ENCODE assay signal across 8 cellular contexts in the genomic region with DNA sequence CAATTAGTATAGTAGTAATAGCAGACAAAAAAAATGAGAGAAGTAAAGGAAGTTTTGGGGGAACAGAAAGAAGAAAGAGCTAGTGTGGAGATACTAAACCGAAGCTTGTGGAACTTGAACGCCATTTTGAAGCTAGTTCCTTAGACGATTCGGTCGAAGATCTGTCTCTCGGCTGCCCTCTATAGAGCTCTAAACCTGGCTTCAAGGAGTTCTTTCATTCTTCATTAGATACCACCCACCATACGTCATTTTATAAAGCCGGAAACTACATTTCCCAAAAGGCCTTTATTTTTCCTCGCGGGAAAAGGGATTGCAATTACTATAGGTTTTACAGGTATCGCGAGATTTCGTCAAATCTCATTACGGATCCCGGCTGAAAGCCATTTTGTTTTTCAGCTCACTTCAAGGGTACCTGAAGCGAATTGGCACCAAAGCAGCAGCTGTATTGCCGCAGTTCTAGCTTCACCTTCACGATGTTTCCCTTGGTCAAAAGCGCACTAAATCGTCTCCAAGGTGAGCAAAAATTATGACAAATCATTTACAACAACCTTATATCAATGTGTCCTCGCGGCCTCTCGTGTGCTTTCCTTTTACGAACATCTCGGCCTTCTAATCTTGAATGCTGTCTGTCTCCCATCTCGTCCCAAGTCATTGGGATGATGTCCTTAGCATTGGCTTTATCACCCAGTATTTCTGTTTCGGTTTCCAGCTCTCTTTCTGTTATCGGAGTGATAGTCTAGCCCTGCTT. TPM values are rescaled to one million over a fixed set of nuclear protein-coding genes. Genes with fewer than 3 reads are reported as not detected.
DNase-seq lines count a peak whose midpoint lies in the region; ATAC-seq and TF ChIP-seq lines count a peak whose summit lies in the region.

A gene with protein sequence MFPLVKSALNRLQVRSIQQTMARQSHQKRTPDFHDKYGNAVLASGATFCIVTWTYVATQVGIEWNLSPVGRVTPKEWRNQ (plus strand): TSS at position 388 of the 748 bp plus-strand sequence. CDS start 86 bp downstream, at position 474.

- DNase-seq in AG20443 (ENCODE audit: low spot score) (peak; percentile 66), NCI-H2196 treated with DMSO at 0.1 percent for 48 hours (lab: John Stamatoyannopoulos, UW; ENCODE audit: unreplicated experiment) (peak; percentile 88), immature natural killer cell (peak; percentile 85 to 90 (median 88)), smooth muscle cell (lab: John Stamatoyannopoulos, UW; ENCODE audit: unreplicated experiment) (peak; percentile 1)
- peak; percentile 18 to 77 for DNase-seq in central memory CD8-positive, alpha-beta T cell (ENCODE audit: low spot score in 2 of 2)

- peak within 1 kb of the TSS; percentile 75 for H2AFZ ChIP-seq in smooth muscle cell (ENCODE audit: low read depth)

- peaks cover 33% of the 10 kb centered on the region for H3K79me2 ChIP-seq in smooth muscle cell (ENCODE audit: low read depth)

- peaks cover 5% of the 10 kb centered on the region for H3K4me1 ChIP-seq in smooth muscle cell (ENCODE audit: low read depth)

- H3K4me1 Mint-ChIP-seq in central memory CD8-positive, alpha-beta T cell = peaks cover 23% of the 10 kb centered on the region
- peaks cover 29 to 42% of the 10 kb centered on the region in 2 donors for H3K4me1 Mint-ChIP-seq in immature natural killer cell

- 46% methylated on average over 28 of the region's 28 CpGs for WGBS in smooth muscle cell (ENCODE audit: low lambda C conversion rate)

- no peaks in the 10 kb centered on the region for H3K9me3 ChIP-seq in smooth muscle cell (replicated peaks; ENCODE audit: low read depth)

- H3K36me3 Mint-ChIP-seq in central memory CD8-positive, alpha-beta T cell (ENCODE audit: insufficient read depth) = peaks cover 36% of the 10 kb centered on the region
- peaks cover 0 to 8% (median 4%) of the 10 kb centered on the region in 3 donors for H3K36me3 Mint-ChIP-seq in immature natural killer cell

- no peaks in the 10 kb centered on the region for H3K9me3 Mint-ChIP-seq in central memory CD8-positive, alpha-beta T cell
- no peaks in the 10 kb centered on the region for H3K9me3 Mint-ChIP-seq in immature natural killer cell

- no peaks in the 10 kb centered on the region for H3K36me3 ChIP-seq in smooth muscle cell (ENCODE audit: low read depth)

- H3K27me3 Mint-ChIP-seq in central memory CD8-positive, alpha-beta T cell = no peaks in the 10 kb centered on the region
- H3K27me3 Mint-ChIP-seq in immature natural killer cell (ENCODE audit: low read depth in 3 of 3) = peaks cover 3 to 22% (median 13%) of the 10 kb centered on the region in 3 donors

- H3K4me2 ChIP-seq in smooth muscle cell = peak within 1 kb of the TSS; percentile 78

- peaks cover 3% of the 10 kb centered on the region for H4K20me1 ChIP-seq in smooth muscle cell (ENCODE audit: low read depth)

- H3F3A ChIP-seq in smooth muscle cell (ENCODE audit: low read depth) = no peaks in the 10 kb centered on the region

- H3K27ac ChIP-seq in VCaP (peak within 1 kb of the TSS; percentile 89), smooth muscle cell (ENCODE audit: low read depth) (peak within 1 kb of the TSS; percentile 88)

- TF ChIP-seq CTCF in VCaP (conservative IDR thresholded peaks at IDR 0.05) (peak; percentile 64), smooth muscle cell (IDR thresholded peaks at IDR 0.05; ENCODE audit: borderline replicate concordance, insufficient read depth, poor library complexity, severe bottlenecking) (peak; percentile 25)

- H3K9ac ChIP-seq in smooth muscle cell (ENCODE audit: low read depth) = peak within 1 kb of the TSS; percentile 87

- ATAC-seq in GM18909 (IDR thresholded peaks at IDR 0.05; ENCODE audit: poor library complexity, unreplicated experiment) (peak; percentile 60), HG03175 (IDR thresholded peaks at IDR 0.05; ENCODE audit: unreplicated experiment) (peak; percentile 64)
- ATAC-seq in central memory CD8-positive, alpha-beta T cell (replicated peaks; ENCODE audit: extremely low read depth, poor library complexity, severe bottlenecking) = peak; percentile 52

- peak within 1 kb of the TSS; percentile 94 for H3K27ac Mint-ChIP-seq in central memory CD8-positive, alpha-beta T cell (ENCODE audit: low read depth)
- H3K27ac Mint-ChIP-seq in immature natural killer cell = peak within 1 kb of the TSS; percentile 91 to 98 (median 96)

- H3K27me3 ChIP-seq in smooth muscle cell (ENCODE audit: low read depth) = no peaks in the 10 kb centered on the region

- H3K4me3 Mint-ChIP-seq in central memory CD8-positive, alpha-beta T cell = peak within 1 kb of the TSS; percentile 90
- H3K4me3 Mint-ChIP-seq in immature natural killer cell = peak within 1 kb of the TSS; percentile 86 to 97 (median 91)

- H3K4me3 ChIP-seq in smooth muscle cell = peak within 1 kb of the TSS; percentile 68

RNA-seq across cellular contexts. Expression of the gene that starts here (rescaled TPM):
- 100 to 1,000 TPM; 398 to 724 (median 495) TPM for polyA plus RNA-seq in immature natural killer cell
- total RNA-seq in smooth muscle cell = 503 and 535 TPM in 2 replicates
- 448 and 483 TPM in 2 replicates for polyA plus RNA-seq in smooth muscle cell

Comparison
In these comparisons a context has a peak if more than half of its experiments do, and no peak if none do; other contexts are left out.
1. Peak in every context shown above with its lines: DNase-seq, ATAC-seq, H3K4me3 ChIP-seq and H3K27ac ChIP-seq.
2. DNase-seq: peak in every context shown above with its lines; median percentile 88 in NCI-H2196 treated with DMSO at 0.1 percent for 48 hours; 88 in immature natural killer cell; 66 in AG20443; 48 in central memory CD8-positive, alpha-beta T cell; 1 in smooth muscle cell.